ENCODE assay signal across 2 cellular contexts in the genomic region with DNA sequence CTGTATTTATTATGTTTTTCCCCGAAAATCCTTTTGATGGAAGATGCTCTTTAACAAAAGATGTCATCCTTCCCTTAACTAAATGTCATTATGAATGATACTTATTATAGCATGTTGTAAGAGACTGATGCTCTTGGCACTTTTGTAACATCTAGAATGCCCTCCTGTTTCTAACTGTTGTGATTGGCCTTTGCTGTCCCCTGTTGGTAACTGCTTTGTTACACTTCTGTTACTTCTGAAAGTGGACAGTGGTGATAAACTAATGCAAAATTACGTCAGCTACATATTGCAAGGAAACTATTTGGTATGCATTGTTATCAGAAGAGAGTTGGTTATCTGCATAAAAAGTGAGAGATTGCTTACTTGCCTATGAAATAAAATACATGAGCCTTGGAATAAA.
TF ChIP-seq lines count a peak whose summit lies in the region.

No MANE protein-coding gene starts in this region.

TF ChIP-seq in HCT116, 20 proteins besides CTCF, POLR2A, EP300 and RAD21 (continued from another document):
- TF ChIP-seq JUND (IDR thresholded peaks at IDR 0.05), result no peak

TF ChIP-seq in GM12878, 131 proteins besides CTCF, POLR2A, EP300 and RAD21 (continued from another document):
- no peak for TF ChIP-seq BHLHE40 (IDR thresholded peaks at IDR 0.05; ENCODE audit: borderline replicate concordance in 1 of 2, low read depth in 2 of 2, low read length in 1 of 2)
- TF ChIP-seq, protein P1, sequence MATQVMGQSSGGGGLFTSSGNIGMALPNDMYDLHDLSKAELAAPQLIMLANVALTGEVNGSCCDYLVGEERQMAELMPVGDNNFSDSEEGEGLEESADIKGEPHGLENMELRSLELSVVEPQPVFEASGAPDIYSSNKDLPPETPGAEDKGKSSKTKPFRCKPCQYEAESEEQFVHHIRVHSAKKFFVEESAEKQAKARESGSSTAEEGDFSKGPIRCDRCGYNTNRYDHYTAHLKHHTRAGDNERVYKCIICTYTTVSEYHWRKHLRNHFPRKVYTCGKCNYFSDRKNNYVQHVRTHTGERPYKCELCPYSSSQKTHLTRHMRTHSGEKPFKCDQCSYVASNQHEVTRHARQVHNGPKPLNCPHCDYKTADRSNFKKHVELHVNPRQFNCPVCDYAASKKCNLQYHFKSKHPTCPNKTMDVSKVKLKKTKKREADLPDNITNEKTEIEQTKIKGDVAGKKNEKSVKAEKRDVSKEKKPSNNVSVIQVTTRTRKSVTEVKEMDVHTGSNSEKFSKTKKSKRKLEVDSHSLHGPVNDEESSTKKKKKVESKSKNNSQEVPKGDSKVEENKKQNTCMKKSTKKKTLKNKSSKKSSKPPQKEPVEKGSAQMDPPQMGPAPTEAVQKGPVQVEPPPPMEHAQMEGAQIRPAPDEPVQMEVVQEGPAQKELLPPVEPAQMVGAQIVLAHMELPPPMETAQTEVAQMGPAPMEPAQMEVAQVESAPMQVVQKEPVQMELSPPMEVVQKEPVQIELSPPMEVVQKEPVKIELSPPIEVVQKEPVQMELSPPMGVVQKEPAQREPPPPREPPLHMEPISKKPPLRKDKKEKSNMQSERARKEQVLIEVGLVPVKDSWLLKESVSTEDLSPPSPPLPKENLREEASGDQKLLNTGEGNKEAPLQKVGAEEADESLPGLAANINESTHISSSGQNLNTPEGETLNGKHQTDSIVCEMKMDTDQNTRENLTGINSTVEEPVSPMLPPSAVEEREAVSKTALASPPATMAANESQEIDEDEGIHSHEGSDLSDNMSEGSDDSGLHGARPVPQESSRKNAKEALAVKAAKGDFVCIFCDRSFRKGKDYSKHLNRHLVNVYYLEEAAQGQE (IDR thresholded peaks at IDR 0.05; ENCODE audit: low read depth, low read length), result no peak
- no peak for TF ChIP-seq HDAC2 (IDR thresholded peaks at IDR 0.05)
- TF ChIP-seq CBX3 (IDR thresholded peaks at IDR 0.05; ENCODE audit: borderline replicate concordance, low read depth), result no peak
- no peak for TF ChIP-seq NR2C2 (IDR thresholded peaks at IDR 0.05; ENCODE audit: borderline replicate concordance, control insufficient read depth, insufficient read length, low read depth)
- no peak for TF ChIP-seq STAT3 (IDR thresholded peaks at IDR 0.05; ENCODE audit: low read depth, low read length)
- no peak for TF ChIP-seq PBX3 (IDR thresholded peaks at IDR 0.05; ENCODE audit: insufficient replicate concordance, low read depth, low read length)
- TF ChIP-seq, protein P2, sequence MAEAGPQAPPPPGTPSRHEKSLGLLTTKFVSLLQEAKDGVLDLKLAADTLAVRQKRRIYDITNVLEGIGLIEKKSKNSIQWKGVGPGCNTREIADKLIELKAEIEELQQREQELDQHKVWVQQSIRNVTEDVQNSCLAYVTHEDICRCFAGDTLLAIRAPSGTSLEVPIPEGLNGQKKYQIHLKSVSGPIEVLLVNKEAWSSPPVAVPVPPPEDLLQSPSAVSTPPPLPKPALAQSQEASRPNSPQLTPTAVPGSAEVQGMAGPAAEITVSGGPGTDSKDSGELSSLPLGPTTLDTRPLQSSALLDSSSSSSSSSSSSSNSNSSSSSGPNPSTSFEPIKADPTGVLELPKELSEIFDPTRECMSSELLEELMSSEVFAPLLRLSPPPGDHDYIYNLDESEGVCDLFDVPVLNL (IDR thresholded peaks at IDR 0.05; ENCODE audit: low read depth, low read length), result no peak
- no peak for TF ChIP-seq FOXK2 (IDR thresholded peaks at IDR 0.05)
- no peak for TF ChIP-seq POU2F2 (IDR thresholded peaks at IDR 0.05; ENCODE audit: borderline replicate concordance, low read depth, low read length)
- TF ChIP-seq SMAD5 (IDR thresholded peaks at IDR 0.05; ENCODE audit: low read depth), result no peak
- TF ChIP-seq, protein P3, sequence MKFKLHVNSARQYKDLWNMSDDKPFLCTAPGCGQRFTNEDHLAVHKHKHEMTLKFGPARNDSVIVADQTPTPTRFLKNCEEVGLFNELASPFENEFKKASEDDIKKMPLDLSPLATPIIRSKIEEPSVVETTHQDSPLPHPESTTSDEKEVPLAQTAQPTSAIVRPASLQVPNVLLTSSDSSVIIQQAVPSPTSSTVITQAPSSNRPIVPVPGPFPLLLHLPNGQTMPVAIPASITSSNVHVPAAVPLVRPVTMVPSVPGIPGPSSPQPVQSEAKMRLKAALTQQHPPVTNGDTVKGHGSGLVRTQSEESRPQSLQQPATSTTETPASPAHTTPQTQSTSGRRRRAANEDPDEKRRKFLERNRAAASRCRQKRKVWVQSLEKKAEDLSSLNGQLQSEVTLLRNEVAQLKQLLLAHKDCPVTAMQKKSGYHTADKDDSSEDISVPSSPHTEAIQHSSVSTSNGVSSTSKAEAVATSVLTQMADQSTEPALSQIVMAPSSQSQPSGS (IDR thresholded peaks at IDR 0.05; ENCODE audit: low read length), result no peak
- no peak for TF ChIP-seq TCF7 (IDR thresholded peaks at IDR 0.05; ENCODE audit: borderline replicate concordance)
- TF ChIP-seq, protein P4, sequence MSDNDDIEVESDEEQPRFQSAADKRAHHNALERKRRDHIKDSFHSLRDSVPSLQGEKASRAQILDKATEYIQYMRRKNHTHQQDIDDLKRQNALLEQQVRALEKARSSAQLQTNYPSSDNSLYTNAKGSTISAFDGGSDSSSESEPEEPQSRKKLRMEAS (IDR thresholded peaks at IDR 0.05; ENCODE audit: low read depth, low read length), result no peak
- TF ChIP-seq SREBF1 (IDR thresholded peaks at IDR 0.05; ENCODE audit: low read length), result no peak
- TF ChIP-seq HSF1 (IDR thresholded peaks at IDR 0.05; ENCODE audit: low read depth, low read length), result no peak
